Comparison of ENCODE assay signal across 3 cellular contexts in the genomic region with DNA sequence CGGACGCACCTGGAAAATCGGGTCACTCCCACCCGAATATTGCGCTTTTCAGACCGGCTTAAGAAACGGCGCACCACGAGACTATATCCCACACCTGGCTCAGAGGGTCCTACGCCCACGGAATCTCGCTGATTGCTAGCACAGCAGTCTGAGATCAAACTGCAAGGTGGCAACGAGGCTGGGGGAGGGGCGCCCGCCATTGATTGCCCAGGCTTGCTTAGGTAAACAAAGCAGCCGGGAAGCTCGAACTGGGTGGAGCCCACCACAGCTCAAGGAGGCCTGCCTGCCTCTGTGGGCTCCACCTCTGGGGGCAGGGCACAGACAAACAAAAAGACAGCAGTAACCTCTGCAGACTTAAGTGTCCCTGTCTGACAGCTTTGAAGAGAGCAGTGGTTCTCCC.
TF ChIP-seq lines count a peak whose summit lies in the region.

No MANE protein-coding gene starts in this region.

TF ChIP-seq in WTC11, 78 proteins besides CTCF, POLR2A, EP300 and RAD21:
- TF ChIP-seq ZNF281 (CRISPR knock-in tag; IDR thresholded peaks at IDR 0.05) (peak; percentile 57; the same call in 1 of the 2 replicates), FOXK1 (CRISPR knock-in tag; IDR thresholded peaks at IDR 0.05) (peak; percentile 74; the same call in 1 of the 2 replicates), MAX (CRISPR knock-in tag; IDR thresholded peaks at IDR 0.05) (0 out of 2 replicates have a peak, but pooled peaks have one; percentile 35)

TF ChIP-seq in H1, 55 proteins besides CTCF, POLR2A, EP300 and RAD21:
- 0 out of 2 replicates have a peak, but pooled peaks have one; percentile 11 for TF ChIP-seq YY1 (IDR thresholded peaks at IDR 0.05; ENCODE audit: low read depth, low read length)

TF ChIP-seq in HepG2, 621 proteins besides CTCF, POLR2A, EP300 and RAD21:
- 0 out of 2 replicates have a peak, but pooled peaks have one; percentile 11 for TF ChIP-seq ZNF281 (CRISPR knock-in tag; IDR thresholded peaks at IDR 0.05; ENCODE audit: borderline replicate concordance)
